In genomic region chr20:63690001-63690897, GRCh38 we compare ENCODE assay signal across 30 cellular contexts. TPM values are rescaled to one million over a fixed set of nuclear protein-coding genes. Genes with fewer than 3 reads are reported as not detected.
DNase-seq lines count a peak whose midpoint lies in the region; ATAC-seq, FAIRE-seq and TF ChIP-seq lines count a peak whose summit lies in the region.
"Had no signal": no experiment of that assay in that cellular context is flagged by ENCODE, and none has a peak within 500 bp of the region (broad histone marks: within the 10 kb centered on the region; RNA-seq: fewer than 3 reads in every experiment).

No MANE protein-coding gene starts in this region.

- H3K4me3 ChIP-seq in BLaER1 (no peak overlapping the region), HCT116 (replicated peaks in 1 of 2; ENCODE audit: low read depth in 1 of 2, low read length in 2 of 2) (no peak overlapping the region), K562 (no peak overlapping the region), suprapubic skin (no peak overlapping the region)
- H3K4me3 ChIP-seq: esophagus squamous epithelium, psoas muscle had no signal

- peaks cover 3% of the 10 kb centered on the region for H3K9me3 Mint-ChIP-seq in nephron progenitor cell
- H3K9me3 Mint-ChIP-seq: activated CD4-positive, alpha-beta T cell treated with anti-CD3 and anti-CD28 coated beads, Interleukin-2, amount 10 ng/mL, durations not matched to agents 7 days and 5 days; activated naive CD8-positive, alpha-beta T cell treated with anti-CD3 and anti-CD28 coated beads, Interleukin-2, amount 50 U/mL, for 24 hours; activated T-cell treated with anti-CD3 and anti-CD28 coated beads, Interleukin-2, amount 50 U/mL, for 4 hours; IgD-negative memory B cell; T-cell had no signal

- no peak for ATAC-seq in HCT116
- no peak for ATAC-seq in K562
- no peak for ATAC-seq in GM18520 (IDR thresholded peaks at IDR 0.05; ENCODE audit: unreplicated experiment)
- ATAC-seq: activated naive CD8-positive, alpha-beta T cell treated with anti-CD3 and anti-CD28 coated beads, Interleukin-2, amount 50 U/mL, for 24 hours; activated T-cell treated with anti-CD3 and anti-CD28 coated beads, Interleukin-2, amount 50 U/mL, for 4 hours; T-cell had no signal

- H3K9me1 ChIP-seq in K562 (ENCODE audit: control insufficient read depth, insufficient read depth, low read length) = no peaks in the 10 kb centered on the region

- 92% methylated on average over 20 of the region's 40 CpGs for WGBS in K562 (ENCODE audit: insufficient coverage, low coverage, missing lambda C conversion rate)
- WGBS in suprapubic skin = 41% methylated on average over 10 of the region's 40 CpGs

- TF ChIP-seq CTCF in HCT116 (IDR thresholded peaks at IDR 0.05 in 2 of 3, conservative IDR thresholded peaks at IDR 0.05 in 1 of 3; ENCODE audit: borderline replicate concordance in 1 of 3, insufficient read depth in 1 of 3, low read depth in 2 of 3, low read length in 2 of 3) = no peak
- TF ChIP-seq CTCF in K562 (IDR thresholded peaks at IDR 0.05 in 2 of 3, conservative IDR thresholded peaks at IDR 0.05 in 1 of 3; ENCODE audit: insufficient read depth in 2 of 3, low read depth in 1 of 3, low read length in 3 of 3) = no peak
- TF ChIP-seq CTCF in nephron progenitor cell (IDR thresholded peaks at IDR 0.05) = no peak
- TF ChIP-seq CTCF in suprapubic skin (IDR thresholded peaks at IDR 0.05) = no peak

- H3K4me2 ChIP-seq in BLaER1 = peak overlapping the region; percentile 65; the same call in 1 of the 2 replicates
- H3K4me2 ChIP-seq in HCT116 (ENCODE audit: low read length) = no peak overlapping the region
- H3K4me2 ChIP-seq in K562 (ENCODE audit: insufficient read depth, low read length) = no peak overlapping the region

- TF ChIP-seq RAD21 in HCT116 (IDR thresholded peaks at IDR 0.05; ENCODE audit: low read depth) (no peak), K562 (CRISPR knock-in tag; conservative IDR thresholded peaks at IDR 0.05 in 1 of 2, IDR thresholded peaks at IDR 0.05 in 1 of 2) (no peak)

- H3K27me3 ChIP-seq in BLaER1 = no peaks in the 10 kb centered on the region
- no peaks in the 10 kb centered on the region for H3K27me3 ChIP-seq in HCT116 (ENCODE audit: insufficient read depth, low read length)
- H3K27me3 ChIP-seq in K562 (ENCODE audit: control insufficient read depth in 2 of 2, insufficient read depth in 2 of 2, low read length in 2 of 2) = no peaks in the 10 kb centered on the region
- H3K27me3 ChIP-seq in suprapubic skin = no peaks in the 10 kb centered on the region
- H3K27me3 ChIP-seq: esophagus squamous epithelium had no signal

- DNase-seq in HCT116 (ENCODE audit: low read depth, low spot score) (no peak), K562 (ENCODE audit: extremely low read depth in 1 of 4, low spot score in 3 of 4) (no peak), nephron progenitor cell (no peak), epidermal melanocyte (ENCODE audit: insufficient read length, low spot score) (no peak), suprapubic skin (ENCODE audit: low spot score in 2 of 2) (no peak), COLO668 (lab: John Stamatoyannopoulos, UW; ENCODE audit: unreplicated experiment) (no peak)
- DNase-seq: activated CD4-positive, alpha-beta T cell treated with anti-CD3 and anti-CD28 coated beads, Interleukin-2, amount 10 ng/mL, durations not matched to agents 7 days and 5 days; activated naive CD8-positive, alpha-beta T cell treated with anti-CD3 and anti-CD28 coated beads, Interleukin-2, amount 50 U/mL, for 24 hours; activated T-cell treated with anti-CD3 and anti-CD28 coated beads, Interleukin-2, amount 50 U/mL, for 4 hours; C1 segment of cervical spinal cord; caudate nucleus; dermis blood vessel endothelial cell; esophagus squamous epithelium; HCEC 1CT; kidney glomerular epithelial cell; mesendoderm; NCI-H1092 treated with DMSO at 0.1 percent for 48 hours; NCI-H1694 treated with DMSO at 0.1 percent for 48 hours; NCI-H82; stimulated activated CD4-positive, alpha-beta T cell treated with anti-CD3 and anti-CD28 coated beads, Interleukin-4, amount 100 ng/mL, for 4 hours; T-cell; trophoblast cell had no signal

- TF ChIP-seq EP300 in K562 (IDR thresholded peaks at IDR 0.05; ENCODE audit: low read length) (no peak), suprapubic skin (IDR thresholded peaks at IDR 0.05) (no peak)

- H3K36me3 ChIP-seq in BLaER1 (peaks cover 14% of the 10 kb centered on the region; the same call in 1 of the 2 replicates), HCT116 (ENCODE audit: control insufficient read depth in 1 of 2, insufficient read depth in 2 of 2, low read length in 2 of 2) (peaks cover 0 to 13% of the 10 kb centered on the region in 2 experiments; a peak in 1 of 4 replicates), K562 (ENCODE audit: control insufficient read depth, insufficient read depth, low read length) (peaks cover 34% of the 10 kb centered on the region; the same call in 2 of the 3 replicates), suprapubic skin (no peaks in the 10 kb centered on the region)

- H3K9me3 ChIP-seq in BLaER1 (no peaks in the 10 kb centered on the region), HCT116 (ENCODE audit: control insufficient read depth in 1 of 2, insufficient read depth in 1 of 2, low read depth in 1 of 2, low read length in 2 of 2) (no peaks in the 10 kb centered on the region), K562 (replicated peaks; ENCODE audit: control insufficient read depth, insufficient read depth, low read depth, low read length) (no peaks in the 10 kb centered on the region), suprapubic skin (no peaks in the 10 kb centered on the region)
- H3K9me3 ChIP-seq: esophagus squamous epithelium, psoas muscle had no signal

- no peaks in the 10 kb centered on the region for H3K27me3 Mint-ChIP-seq in nephron progenitor cell (ENCODE audit: low read depth, poor library complexity)
- H3K27me3 Mint-ChIP-seq: activated CD4-positive, alpha-beta T cell treated with anti-CD3 and anti-CD28 coated beads, Interleukin-2, amount 10 ng/mL, durations not matched to agents 7 days and 5 days; IgD-negative memory B cell; T-cell had no signal

- peaks cover 5% of the 10 kb centered on the region for H3K36me3 Mint-ChIP-seq in nephron progenitor cell (ENCODE audit: low read depth)
- H3K36me3 Mint-ChIP-seq: IgD-negative memory B cell, T-cell had no signal

- intact Hi-C loops in HCT116 (cut with micrococcal nuclease) (no loop called here), K562 (cut with micrococcal nuclease) (no loop called here)

- H3K4me1 Mint-ChIP-seq in nephron progenitor cell = peaks cover 8% of the 10 kb centered on the region

- in situ Hi-C loops in K562 (cut with MboI) = no loop called here

- no peak for TF ChIP-seq POLR2A in HCT116 (IDR thresholded peaks at IDR 0.05; ENCODE audit: borderline replicate concordance, extremely low read depth, insufficient read depth, insufficient read length)
- TF ChIP-seq POLR2A in K562 (conservative IDR thresholded peaks at IDR 0.05) = 0 out of 2 replicates have a peak, but pooled peaks have one; percentile 13
- no peak for TF ChIP-seq POLR2A in suprapubic skin (IDR thresholded peaks at IDR 0.05)

- RAD21 ChIA-PET in HCT116 (lab: Charles Lee; ENCODE audit: low non-redundant PET in 1 of 2, low total read pairs in 2 of 2, uncharacterized antibody in 2 of 2, unreplicated experiment in 2 of 2) = no interaction called here

- FAIRE-seq in K562 (lab: Jason Lieb, UNC) = no peak
- FAIRE-seq: astrocyte, frontal cortex had no signal

- BruUV-seq in HCT116 (replicated peaks; lab: Mats Ljungman, UMichigan) (no TSS peak), K562 (replicated peaks; lab: Mats Ljungman, UMichigan) (no TSS peak)

- H3K4me3 Mint-ChIP-seq in nephron progenitor cell = no peak overlapping the region
- H3K4me3 Mint-ChIP-seq: activated CD4-positive, alpha-beta T cell treated with anti-CD3 and anti-CD28 coated beads, Interleukin-2, amount 10 ng/mL, durations not matched to agents 7 days and 5 days; activated naive CD8-positive, alpha-beta T cell treated with anti-CD3 and anti-CD28 coated beads, Interleukin-2, amount 50 U/mL, for 24 hours; activated T-cell treated with anti-CD3 and anti-CD28 coated beads, Interleukin-2, amount 50 U/mL, for 4 hours; IgD-negative memory B cell had no signal

- CTCF ChIA-PET in HCT116 (lab: Charles Lee) = no interaction called here
- CTCF ChIA-PET in K562 (lab: Yijun Ruan, JAX; ENCODE audit: low intra/inter-chr PET ratio) = no interaction called here

- H3K9ac ChIP-seq in BLaER1 (no peak overlapping the region), HCT116 (ENCODE audit: low read length) (no peak overlapping the region), K562 (ENCODE audit: insufficient read depth in 1 of 2, low read depth in 2 of 2, low read length in 2 of 2) (peak overlapping the region in 1 of 2 experiments; percentile 7; a peak in 1 of 4 replicates)

- peaks cover 20% of the 10 kb centered on the region; the same call in 1 of the 2 replicates for H4K20me1 ChIP-seq in BLaER1
- no peaks in the 10 kb centered on the region for H4K20me1 ChIP-seq in HCT116 (ENCODE audit: insufficient read depth)
- H4K20me1 ChIP-seq in K562 (replicated peaks; ENCODE audit: control insufficient read depth, insufficient read depth, low read length) = no peaks in the 10 kb centered on the region

- H3K27ac ChIP-seq in BLaER1 (no peak overlapping the region), HCT116 (ENCODE audit: low read depth, low read length) (peak overlapping the region; percentile 59; the same call in 1 of the 2 replicates), K562 (ENCODE audit: extremely low read depth, low read depth, low read length) (no peak overlapping the region), suprapubic skin (no peak overlapping the region)
- H3K27ac ChIP-seq: psoas muscle had no signal

- peaks cover 8% of the 10 kb centered on the region; the same call in 1 of the 2 replicates for H3K79me2 ChIP-seq in HCT116 (ENCODE audit: insufficient read depth, low read length)
- no peaks in the 10 kb centered on the region for H3K79me2 ChIP-seq in K562 (ENCODE audit: control insufficient read depth, insufficient read depth, low read length)

- H3K4me1 ChIP-seq in BLaER1 (peaks cover 44% of the 10 kb centered on the region), HCT116 (ENCODE audit: control insufficient read depth in 1 of 2, insufficient read depth in 2 of 2, low read length in 2 of 2) (peaks cover 30 to 65% of the 10 kb centered on the region in 2 experiments), K562 (replicated peaks in 1 of 2; ENCODE audit: control insufficient read depth in 2 of 2, insufficient read depth in 2 of 2, low read length in 2 of 2) (peaks cover 9 to 75% of the 10 kb centered on the region in 2 experiments), suprapubic skin (peaks cover 78% of the 10 kb centered on the region)

- H2AFZ ChIP-seq in HCT116 (ENCODE audit: low read depth, low read length, poor library complexity, severe bottlenecking) (no peak overlapping the region), K562 (ENCODE audit: low read depth, low read length) (no peak overlapping the region)

- H3K9me2 ChIP-seq in HCT116 (ENCODE audit: insufficient read depth) = no peaks in the 10 kb centered on the region

- POLR2A ChIA-PET in HCT116 (lab: Charles Lee) (no interaction called here), K562 (lab: Yijun Ruan, JAX) (no interaction called here)

- peak overlapping the region; percentile 69 for H3K27ac Mint-ChIP-seq in nephron progenitor cell
- H3K27ac Mint-ChIP-seq: activated naive CD8-positive, alpha-beta T cell treated with anti-CD3 and anti-CD28 coated beads, Interleukin-2, amount 50 U/mL, for 24 hours; T-cell had no signal

RNA-seq across cellular contexts. Expression of gene TNFRSF6B, which starts 6.2 kb away (rescaled TPM):
- total RNA-seq in HCT116 (2021; ENCODE audit: unreplicated experiment) = 147 TPM
- 342 and 380 TPM in 2 replicates for polyA plus RNA-seq in HCT116 (2012)
- total RNA-seq in K562 (2011; cell fraction: chromatin; rRNA removed; ENCODE audit: low replicate concordance) = not detected in 2 replicates
- total RNA-seq in K562 (2011; cell fraction: nucleolus; rRNA removed) = 4.9 and 6.3 TPM in 2 replicates
- total RNA-seq in K562 (2011; cell fraction: nucleoplasm; rRNA removed) = not detected in 2 replicates
- total RNA-seq in K562 (2014; rRNA removed) = 0.32 and 3.8 TPM in 2 replicates
- not detected in 2 replicates for total RNA-seq in K562 (2014; rRNA removed; fragmentation: Illumina TruSeq; extraction: Trizol)
- 0.19 TPM in 1 of 2 replicates, not detected in the other for total RNA-seq in K562 (2015; rRNA removed; fragmentation: Illumina TruSeq; extraction: Trizol)
- total RNA-seq in K562 (2021) = not detected in 2 replicates
- polyA plus RNA-seq in K562 (2011; rRNA removed) = 0.10 and 0.37 TPM in 2 replicates
- 1.1 and 5.8 TPM in 2 replicates for polyA plus RNA-seq in K562 (2011; cell fraction: cytosol; rRNA removed)
- 1.4 and 13.8 TPM in 2 replicates for polyA plus RNA-seq in K562 (2011; cell fraction: nucleus; rRNA removed)
- 0.87 and 1.3 TPM in 2 replicates for polyA plus RNA-seq in K562 (2012)
- polyA plus RNA-seq in K562 (2014; fragmentation: Illumina TruSeq; extraction: Trizol) = not detected in 2 replicates
- polyA plus RNA-seq in K562 (2014; fragmentation: Nextera tagmentation; extraction: Ambion mirVana) = not detected
- 3.2 and 3.5 TPM in 2 replicates for polyA plus RNA-seq in K562 (2014; rRNA removed)
- polyA minus RNA-seq in K562 (2011; rRNA and poly(A)+ RNA removed) = not detected in 2 replicates
- not detected in 2 replicates for polyA minus RNA-seq in K562 (2011; cell fraction: cytosol; rRNA and poly(A)+ RNA removed)
- polyA minus RNA-seq in K562 (2011; cell fraction: nucleus; rRNA and poly(A)+ RNA removed) = 1.2 TPM in 1 of 2 replicates, not detected in the other
- total RNA-seq in suprapubic skin = 10 to 100 TPM in 2 of 4 donors, 1 to 10 TPM in 2; 2.1 to 16.1 (median 11.1) TPM
- total RNA-seq: Caco-2, frontal cortex, G401 had no signal
- polyA plus RNA-seq: IgD-negative memory B cell had no signal

RNA-seq across cellular contexts. Expression of gene ARFRP1, which starts 17.5 kb away (rescaled TPM):
- 53.7 TPM for total RNA-seq in HCT116 (2021; ENCODE audit: unreplicated experiment)
- polyA plus RNA-seq in HCT116 (2012) = 36.3 and 39.8 TPM in 2 replicates
- total RNA-seq in K562 (2011; cell fraction: chromatin; rRNA removed; ENCODE audit: low replicate concordance) = 98.6 and 222 TPM in 2 replicates
- 116 and 124 TPM in 2 replicates for total RNA-seq in K562 (2011; cell fraction: nucleolus; rRNA removed)
- total RNA-seq in K562 (2011; cell fraction: nucleoplasm; rRNA removed) = 75.6 and 81.5 TPM in 2 replicates
- 64.3 and 74.1 TPM in 2 replicates for total RNA-seq in K562 (2014; rRNA removed)
- 16.1 and 19.1 TPM in 2 replicates for total RNA-seq in K562 (2014; rRNA removed; fragmentation: Illumina TruSeq; extraction: Trizol)
- total RNA-seq in K562 (2015; rRNA removed; fragmentation: Illumina TruSeq; extraction: Trizol) = 37.3 and 37.7 TPM in 2 replicates
- total RNA-seq in K562 (2021) = 64.0 and 78.9 TPM in 2 replicates
- polyA plus RNA-seq in K562 (2011; rRNA removed) = 37.5 and 39.5 TPM in 2 replicates
- 52.0 and 57.8 TPM in 2 replicates for polyA plus RNA-seq in K562 (2011; cell fraction: cytosol; rRNA removed)
- 132 and 147 TPM in 2 replicates for polyA plus RNA-seq in K562 (2011; cell fraction: nucleus; rRNA removed)
- 44.1 and 48.2 TPM in 2 replicates for polyA plus RNA-seq in K562 (2012)
- 20.0 and 36.3 TPM in 2 replicates for polyA plus RNA-seq in K562 (2014; fragmentation: Illumina TruSeq; extraction: Trizol)
- polyA plus RNA-seq in K562 (2014; fragmentation: Nextera tagmentation; extraction: Ambion mirVana) = 1 to 10 TPM; 2.2 to 6.0 TPM
- 66.9 and 70.5 TPM in 2 replicates for polyA plus RNA-seq in K562 (2014; rRNA removed)
- polyA minus RNA-seq in K562 (2011; rRNA and poly(A)+ RNA removed) = 18.4 and 33.9 TPM in 2 replicates
- 14.4 and 22.2 TPM in 2 replicates for polyA minus RNA-seq in K562 (2011; cell fraction: cytosol; rRNA and poly(A)+ RNA removed)
- polyA minus RNA-seq in K562 (2011; cell fraction: nucleus; rRNA and poly(A)+ RNA removed) = 46.2 and 62.4 TPM in 2 replicates
- total RNA-seq in suprapubic skin = 10 to 100 TPM; 22.1 to 31.9 (median 27.6) TPM

RNA-seq across cellular contexts. Expression of gene ZGPAT, which starts 17.6 kb away (rescaled TPM):
- 30.6 TPM for total RNA-seq in HCT116 (2021; ENCODE audit: unreplicated experiment)
- polyA plus RNA-seq in HCT116 (2012) = 18.5 and 21.0 TPM in 2 replicates
- 20.3 and 73.7 TPM in 2 replicates for total RNA-seq in K562 (2011; cell fraction: chromatin; rRNA removed; ENCODE audit: low replicate concordance)
- 43.4 and 48.4 TPM in 2 replicates for total RNA-seq in K562 (2011; cell fraction: nucleolus; rRNA removed)
- 35.6 and 47.3 TPM in 2 replicates for total RNA-seq in K562 (2011; cell fraction: nucleoplasm; rRNA removed)
- total RNA-seq in K562 (2014; rRNA removed) = 19.4 and 26.6 TPM in 2 replicates
- total RNA-seq in K562 (2014; rRNA removed; fragmentation: Illumina TruSeq; extraction: Trizol) = 2.2 and 2.4 TPM in 2 replicates
- total RNA-seq in K562 (2015; rRNA removed; fragmentation: Illumina TruSeq; extraction: Trizol) = 7.9 and 8.4 TPM in 2 replicates
- 22.5 and 25.4 TPM in 2 replicates for total RNA-seq in K562 (2021)
- 7.4 and 10.7 TPM in 2 replicates for polyA plus RNA-seq in K562 (2011; rRNA removed)
- polyA plus RNA-seq in K562 (2011; cell fraction: cytosol; rRNA removed) = 6.2 and 15.4 TPM in 2 replicates
- polyA plus RNA-seq in K562 (2011; cell fraction: nucleus; rRNA removed) = 40.8 and 67.3 TPM in 2 replicates
- polyA plus RNA-seq in K562 (2012) = 14.8 and 18.0 TPM in 2 replicates
- 5.6 and 10.9 TPM in 2 replicates for polyA plus RNA-seq in K562 (2014; fragmentation: Illumina TruSeq; extraction: Trizol)
- under 1 TPM; 0.14 to 0.21 TPM for polyA plus RNA-seq in K562 (2014; fragmentation: Nextera tagmentation; extraction: Ambion mirVana)
- 24.1 and 27.7 TPM in 2 replicates for polyA plus RNA-seq in K562 (2014; rRNA removed)
- polyA minus RNA-seq in K562 (2011; rRNA and poly(A)+ RNA removed) = 2.7 and 4.6 TPM in 2 replicates
- 11.6 and 12.8 TPM in 2 replicates for polyA minus RNA-seq in K562 (2011; cell fraction: cytosol; rRNA and poly(A)+ RNA removed)
- 9.8 and 11.2 TPM in 2 replicates for polyA minus RNA-seq in K562 (2011; cell fraction: nucleus; rRNA and poly(A)+ RNA removed)
- 10 to 100 TPM; 21.7 to 25.8 (median 23.3) TPM for total RNA-seq in suprapubic skin

RNA-seq across cellular contexts. Expression of gene RTEL1, which starts 32.1 kb away (rescaled TPM):
- total RNA-seq in HCT116 (2021; ENCODE audit: unreplicated experiment) (58.0 TPM), K562 (2014; rRNA removed) (27.7 and 32.0 TPM in 2 replicates), K562 (2014; rRNA removed; fragmentation: Illumina TruSeq; extraction: Trizol) (11.3 and 12.0 TPM in 2 replicates), K562 (2015; rRNA removed; fragmentation: Illumina TruSeq; extraction: Trizol) (14.0 and 15.4 TPM in 2 replicates), K562 (2021) (53.1 and 61.0 TPM in 2 replicates), suprapubic skin (10 to 100 TPM in 2 of 4 donors, 1 to 10 TPM in 2; 6.9 to 26.6 (median 13.9) TPM)
- polyA plus RNA-seq in HCT116 (2012) = 24.9 and 26.1 TPM in 2 replicates
- 274 and 684 TPM in 2 replicates for total RNA-seq in K562 (2011; cell fraction: chromatin; rRNA removed; ENCODE audit: low replicate concordance)
- total RNA-seq in K562 (2011; cell fraction: nucleolus; rRNA removed) = 188 TPM in 2 replicates
- 175 and 176 TPM in 2 replicates for total RNA-seq in K562 (2011; cell fraction: nucleoplasm; rRNA removed)
- polyA plus RNA-seq in K562 (2011; rRNA removed) (25.2 and 34.3 TPM in 2 replicates), K562 (2014; fragmentation: Illumina TruSeq; extraction: Trizol) (17.9 and 20.1 TPM in 2 replicates), K562 (2014; fragmentation: Nextera tagmentation; extraction: Ambion mirVana) (under 1 TPM; 0.36 to 0.45 TPM), K562 (2014; rRNA removed) (31.8 and 35.7 TPM in 2 replicates)
- polyA plus RNA-seq in K562 (2011; cell fraction: cytosol; rRNA removed) = 10.0 and 23.6 TPM in 2 replicates
- polyA plus RNA-seq in K562 (2011; cell fraction: nucleus; rRNA removed) = 238 and 368 TPM in 2 replicates
- polyA plus RNA-seq in K562 (2012) = 10.8 and 25.1 TPM in 2 replicates
- 48.3 and 49.0 TPM in 2 replicates for polyA minus RNA-seq in K562 (2011; rRNA and poly(A)+ RNA removed)
- polyA minus RNA-seq in K562 (2011; cell fraction: cytosol; rRNA and poly(A)+ RNA removed) = 14.8 and 14.9 TPM in 2 replicates
- 63.7 and 84.3 TPM in 2 replicates for polyA minus RNA-seq in K562 (2011; cell fraction: nucleus; rRNA and poly(A)+ RNA removed)

RNA-seq across cellular contexts. Expression of gene STMN3, which starts 37.0 kb away (rescaled TPM):
- total RNA-seq in HCT116 (2021; ENCODE audit: unreplicated experiment) (138 TPM), K562 (2014; rRNA removed) (65.6 and 79.2 TPM in 2 replicates), K562 (2014; rRNA removed; fragmentation: Illumina TruSeq; extraction: Trizol) (6.8 and 8.8 TPM in 2 replicates), K562 (2015; rRNA removed; fragmentation: Illumina TruSeq; extraction: Trizol) (29.4 and 29.9 TPM in 2 replicates), K562 (2021) (50.2 and 52.4 TPM in 2 replicates), suprapubic skin (10 to 100 TPM; 14.2 to 20.7 (median 17.0) TPM)
- polyA plus RNA-seq in HCT116 (2012) = 76.1 and 97.1 TPM in 2 replicates
- 14.9 and 42.3 TPM in 2 replicates for total RNA-seq in K562 (2011; cell fraction: chromatin; rRNA removed; ENCODE audit: low replicate concordance)
- 45.7 and 51.0 TPM in 2 replicates for total RNA-seq in K562 (2011; cell fraction: nucleolus; rRNA removed)
- total RNA-seq in K562 (2011; cell fraction: nucleoplasm; rRNA removed) = 22.8 and 23.8 TPM in 2 replicates
- polyA plus RNA-seq in K562 (2011; rRNA removed) (30.9 and 37.6 TPM in 2 replicates), K562 (2014; fragmentation: Illumina TruSeq; extraction: Trizol) (20.3 and 36.0 TPM in 2 replicates), K562 (2014; fragmentation: Nextera tagmentation; extraction: Ambion mirVana) (under 1 TPM; 0.70 to 0.85 TPM), K562 (2014; rRNA removed) (58.0 and 60.2 TPM in 2 replicates)
- polyA plus RNA-seq in K562 (2011; cell fraction: cytosol; rRNA removed) = 51.3 and 126 TPM in 2 replicates
- polyA plus RNA-seq in K562 (2011; cell fraction: nucleus; rRNA removed) = 98.8 and 152 TPM in 2 replicates
- 20.9 and 32.0 TPM in 2 replicates for polyA plus RNA-seq in K562 (2012)
- 4.9 and 7.8 TPM in 2 replicates for polyA minus RNA-seq in K562 (2011; rRNA and poly(A)+ RNA removed)
- polyA minus RNA-seq in K562 (2011; cell fraction: cytosol; rRNA and poly(A)+ RNA removed) = 17.1 and 19.4 TPM in 2 replicates
- 7.1 and 9.2 TPM in 2 replicates for polyA minus RNA-seq in K562 (2011; cell fraction: nucleus; rRNA and poly(A)+ RNA removed)
